Comparison of ENCODE assay signal across 8 cellular contexts in genomic region chr10:3090914-3091313, GRCh38. TPM values are rescaled to one million over a fixed set of nuclear protein-coding genes. Genes with fewer than 3 reads are reported as not detected.
A peak's percentile ranks its signal among the peaks of the same experiment; 100 is the strongest.
DNase-seq lines count a peak whose midpoint lies in the region; ATAC-seq and TF ChIP-seq lines count a peak whose summit lies in the region.

No MANE protein-coding gene starts in this region.

- intact Hi-C loops in right lobe of liver (cut with DNase I) = no loop called here

- no peak for TF ChIP-seq POLR2A in right lobe of liver (IDR thresholded peaks at IDR 0.05)

- H3K27me3 ChIP-seq in AG04450 (ENCODE audit: control insufficient read depth, insufficient read depth, low read length) = no peaks in the 10 kb centered on the region
- no peaks in the 10 kb centered on the region for H3K27me3 ChIP-seq in MG63
- no peaks in the 10 kb centered on the region for H3K27me3 ChIP-seq in right lobe of liver

- peak overlapping the region; percentile 78 for H3K27ac ChIP-seq in AG04450 (ENCODE audit: low read depth, low read length)
- H3K27ac ChIP-seq in right lobe of liver = no peak overlapping the region

- H3K9me3 ChIP-seq in AG04450 (ENCODE audit: control insufficient read depth, insufficient read depth, low read length) (no peaks in the 10 kb centered on the region; the same call in 1 of the 2 replicates), MG63 (no peaks in the 10 kb centered on the region), right lobe of liver (no peaks in the 10 kb centered on the region)

- in situ Hi-C loops in GM13976 (cut with MboI; ENCODE audit: low sequenced_read_pairs, unreplicated experiment) = no loop called here

- no peak overlapping the region for H3K4me3 ChIP-seq in AG04450 (ENCODE audit: low read depth, low read length)
- no peak overlapping the region for H3K4me3 ChIP-seq in MG63
- no peak overlapping the region for H3K4me3 ChIP-seq in right lobe of liver

- 41% methylated on average over 4 of the region's 5 CpGs for WGBS in right lobe of liver (ENCODE audit: insufficient coverage, low coverage, low lambda C conversion rate, missing lambda C conversion rate)

- DNase-seq in AG04450 (ENCODE audit: low read depth, low spot score) (no peak), MG63 (peak; percentile 77), cerebellar cortex (ENCODE audit: low spot score) (peak; percentile 79), right lobe of liver (no peak), GM13976 (ENCODE audit: low spot score) (no peak), SHP77 treated with DMSO at 0.1 percent for 48 hours (lab: John Stamatoyannopoulos, UW) (no peak)
- no peak for DNase-seq in activated CD4-positive, CD25-positive, alpha-beta regulatory T cell treated with anti-CD3 and anti-CD28 coated beads, Interleukin-2, amount 50 U/mL, for 72 hours

- H3K36me3 ChIP-seq in MG63 (peaks cover 32% of the 10 kb centered on the region), right lobe of liver (no peaks in the 10 kb centered on the region)

- POLR2A ChIA-PET in AG04450 (lab: Yijun Ruan, JAX) = interaction anchor here (0.6 to 1.8 kb wide), 4 partner anchors 10 to 1681 kb away, joined by 3 to 7 read pairs (median 4); no protein-coding TSS in a partner anchor

- CTCF ChIA-PET in AG04450 (lab: Charles Lee) = interaction anchor here (0.6 to 1.4 kb wide), 3 partner anchors 45 to 163 kb away, joined by 3 read pairs; no protein-coding TSS in a partner anchor

- no peaks in the 10 kb centered on the region for H3K4me1 ChIP-seq in right lobe of liver

- ATAC-seq in right lobe of liver (peak in 3 of 4 donors; percentile 18 to 55 (median 43)), HG03378 (IDR thresholded peaks at IDR 0.05; ENCODE audit: unreplicated experiment) (no peak)

- TF ChIP-seq CTCF in AG04450 (IDR thresholded peaks at IDR 0.05; ENCODE audit: low read depth, low read length) = no peak
- no peak for TF ChIP-seq CTCF in right lobe of liver (IDR thresholded peaks at IDR 0.05)
- TF ChIP-seq CTCF in GM13976 (IDR thresholded peaks at IDR 0.05; ENCODE audit: borderline replicate concordance, control extremely low read depth, extremely low read depth, insufficient read depth, missing control alignments) = no peak

RNA-seq across cellular contexts. Expression of gene PFKP, which starts 23.6 kb away (rescaled TPM):
- 122 and 135 TPM in 2 replicates for polyA plus RNA-seq in AG04450 (2011; rRNA removed)
- polyA minus RNA-seq in AG04450 (2011; rRNA and poly(A)+ RNA removed) = 103 and 128 TPM in 2 replicates
- total RNA-seq in MG63 (2014; rRNA removed; shearing (Covaris generic); ENCODE audit: low replicate concordance) = 121 and 183 TPM in 2 replicates
- total RNA-seq in right lobe of liver = 10 to 100 TPM in 3 of 6 experiments, 1 to 10 TPM in 2, under 1 TPM in 1; 0.66 to 24.1 (median 9.2) TPM

Comparison
In these comparisons a context has a peak if more than half of its experiments do, and no peak if none do; other contexts are left out.
1. DNase-seq: peak in MG63 (single experiment) and cerebellar cortex (single experiment); none in AG04450 (single experiment), right lobe of liver (0 of 3), GM13976 (single experiment), activated CD4-positive, CD25-positive, alpha-beta regulatory T cell treated with anti-CD3 and anti-CD28 coated beads, Interleukin-2, amount 50 U/mL, for 72 hours (single experiment) and SHP77 treated with DMSO at 0.1 percent for 48 hours (single experiment).